ENCODE assay signal across 34 cellular contexts in genomic region chrX:136126371-136126770, GRCh38. TPM values are rescaled to one million over a fixed set of nuclear protein-coding genes. Genes with fewer than 3 reads are reported as not detected.
A peak's percentile ranks its signal among the peaks of the same experiment; 100 is the strongest.
DNase-seq lines count a peak whose midpoint lies in the region; ATAC-seq and TF ChIP-seq lines count a peak whose summit lies in the region.
"Had no signal": no experiment of that assay in that cellular context is flagged by ENCODE, and none has a peak within 500 bp of the region (broad histone marks: within the 10 kb centered on the region; RNA-seq: fewer than 3 reads in every experiment).

No MANE protein-coding gene starts in this region.

- no peak for ATAC-seq in HG03025 (IDR thresholded peaks at IDR 0.05; ENCODE audit: low FRiP score, unreplicated experiment)
- ATAC-seq: activated CD4-positive, CD25-positive, alpha-beta regulatory T cell treated with anti-CD3 and anti-CD28 coated beads, Interleukin-2, amount 50 U/mL, for 24 hours; activated CD8-positive, alpha-beta memory T cell treated with anti-CD3 and anti-CD28 coated beads, Interleukin-2, amount 10 ng/mL, durations not matched to agents 7 days and 5 days; activated naive CD8-positive, alpha-beta T cell treated with anti-CD3 and anti-CD28 coated beads, Interleukin-2, amount 50 U/mL, for 24 hours; esophagus mucosa; stimulated activated memory B cell treated with anti-CD40 and anti-IgM and Interleukin-4, amounts not matched to agents 10 μg/mL and 1 μg/mL and 100 μg/mL, for 72 hours; T-cell had no signal

- no peak for TF ChIP-seq EP300 in transverse colon (IDR thresholded peaks at IDR 0.05; ENCODE audit: low read depth)

- in situ Hi-C loops in transverse colon (cut with MboI; ENCODE audit: low pct_ligation_motif_present in 1 of 4, low pct_unique_long_range_greater_than_20kb in 1 of 4, low sequenced_read_pairs in 3 of 4): no loop called here

- H3K36me3 Mint-ChIP-seq in osteocyte (ENCODE audit: unreplicated experiment): no peaks in the 10 kb centered on the region
- H3K36me3 Mint-ChIP-seq: stimulated activated memory B cell treated with anti-CD40 and anti-IgM and Interleukin-4, amounts not matched to agents 10 μg/mL and 1 μg/mL and 100 μg/mL, for 72 hours; T-cell had no signal

- no peaks in the 10 kb centered on the region for H4K20me1 ChIP-seq in KMS-11 (ENCODE audit: insufficient read depth)
- H4K20me1 ChIP-seq: BLaER1 treated with 17β-estradiol and CSF1 and Interleukin-3, amounts not matched to agents 10 nM and 100 nM had no signal

- H3K4me1 ChIP-seq in KMS-11 (ENCODE audit: low read depth, poor library complexity, severe bottlenecking) (peaks cover 49% of the 10 kb centered on the region), transverse colon (no peaks in the 10 kb centered on the region)
- H3K4me1 ChIP-seq: Caco-2, suprapubic skin had no signal

- H2AFZ ChIP-seq in KMS-11 (ENCODE audit: low read depth): peak overlapping the region; percentile 22; the same call in 1 of the 2 replicates

- TF ChIP-seq POLR2A in transverse colon (IDR thresholded peaks at IDR 0.05): no peak

- no peaks in the 10 kb centered on the region for H3K79me2 ChIP-seq in KMS-11 (ENCODE audit: insufficient read depth, low read depth)

- DNase-seq in coronary artery (ENCODE audit: low spot score) (no peak), osteocyte (ENCODE audit: extremely low spot score, unreplicated experiment) (no peak), transverse colon (no peak), DMS79 (lab: John Stamatoyannopoulos, UW) (no peak), activated T-cell treated with anti-CD3 and anti-CD28 coated beads for 4 hours (no peak)
- DNase-seq: activated CD4-positive, alpha-beta T cell treated with anti-CD3 and anti-CD28 coated beads, Interleukin-2, amount 50 U/mL, for 4 hours; activated CD8-positive, alpha-beta memory T cell treated with anti-CD3 and anti-CD28 coated beads, Interleukin-2, amount 10 ng/mL, durations not matched to agents 7 days and 5 days; activated gamma-delta T cell treated with Interleukin-2 at 50 U/mL for 16 hours; activated naive CD8-positive, alpha-beta T cell treated with anti-CD3 and anti-CD28 coated beads, Interleukin-2, amount 50 U/mL, for 24 hours; activated T-cell treated with anti-CD3 and anti-CD28 coated beads, Interleukin-2, amount 50 U/mL, for 48 hours; Caco-2; DMS53; foreskin melanocyte; H9; KBM-7; mammary epithelial cell; MG63; NCI-H1105 treated with DMSO at 0.1 percent for 48 hours; NCI-H1930; NCI-H2171 treated with DMSO at 0.1 percent for 48 hours; NCI-H510A; posterior cingulate gyrus; RPMI8226; T-cell had no signal

- H3K4me1 Mint-ChIP-seq in osteocyte (ENCODE audit: unreplicated experiment): peaks cover 48% of the 10 kb centered on the region
- H3K4me1 Mint-ChIP-seq: central memory CD8-positive, alpha-beta T cell had no signal

- TF ChIP-seq CTCF in KMS-11 (conservative IDR thresholded peaks at IDR 0.05; ENCODE audit: low read depth, low read length) (no peak), coronary artery (IDR thresholded peaks at IDR 0.05) (no peak), osteocyte (IDR thresholded peaks at IDR 0.05) (no peak), transverse colon (IDR thresholded peaks at IDR 0.05) (no peak)

- intact Hi-C loops in transverse colon (cut with DNase I; ENCODE audit: low total_unique reads): loop anchor here (10.0 kb wide), 1 partner anchor 1482 kb away; no protein-coding TSS in a partner anchor

- WGBS in transverse colon (ENCODE audit: low coverage in 1 of 2), 2 donors: 66 to 71% methylated on average over 4 to 6 of the region's 6 CpGs

- H3K4me3 ChIP-seq in KMS-11 (IDR thresholded peaks at IDR 0.05; ENCODE audit: insufficient read depth, low read depth, low read length): no peak overlapping the region
- no peak overlapping the region for H3K4me3 ChIP-seq in coronary artery
- H3K4me3 ChIP-seq in transverse colon: no peak overlapping the region
- H3K4me3 ChIP-seq: BLaER1 treated with 17β-estradiol and CSF1 and Interleukin-3, amounts not matched to agents 10 nM and 100 nM; MG63; suprapubic skin had no signal

- no peaks in the 10 kb centered on the region for H3K27me3 Mint-ChIP-seq in osteocyte (ENCODE audit: unreplicated experiment)
- H3K27me3 Mint-ChIP-seq: activated CD8-positive, alpha-beta memory T cell treated with anti-CD3 and anti-CD28 coated beads, Interleukin-2, amount 10 ng/mL, durations not matched to agents 7 days and 5 days; activated naive CD8-positive, alpha-beta T cell treated with anti-CD3 and anti-CD28 coated beads, Interleukin-2, amount 50 U/mL, for 24 hours; central memory CD8-positive, alpha-beta T cell; stimulated activated memory B cell treated with anti-CD40 and anti-IgM and Interleukin-4, amounts not matched to agents 10 μg/mL and 1 μg/mL and 100 μg/mL, for 72 hours had no signal

- H3K9me3 Mint-ChIP-seq in osteocyte (ENCODE audit: unreplicated experiment): no peaks in the 10 kb centered on the region
- H3K9me3 Mint-ChIP-seq: activated naive CD8-positive, alpha-beta T cell treated with anti-CD3 and anti-CD28 coated beads, Interleukin-2, amount 50 U/mL, for 24 hours; central memory CD8-positive, alpha-beta T cell; neural crest cell; stimulated activated memory B cell treated with anti-CD40 and anti-IgM and Interleukin-4, amounts not matched to agents 10 μg/mL and 1 μg/mL and 100 μg/mL, for 72 hours; T-cell had no signal

- H3K36me3 ChIP-seq in KMS-11 (ENCODE audit: insufficient read depth): no peaks in the 10 kb centered on the region
- no peaks in the 10 kb centered on the region for H3K36me3 ChIP-seq in transverse colon
- H3K36me3 ChIP-seq: BLaER1 treated with 17β-estradiol and CSF1 and Interleukin-3, amounts not matched to agents 10 nM and 100 nM; MG63; suprapubic skin had no signal

- H3K4me3 Mint-ChIP-seq in osteocyte (ENCODE audit: unreplicated experiment): no peak overlapping the region
- H3K4me3 Mint-ChIP-seq: activated CD8-positive, alpha-beta memory T cell treated with anti-CD3 and anti-CD28 coated beads, Interleukin-2, amount 10 ng/mL, durations not matched to agents 7 days and 5 days; activated naive CD8-positive, alpha-beta T cell treated with anti-CD3 and anti-CD28 coated beads, Interleukin-2, amount 50 U/mL, for 24 hours; central memory CD8-positive, alpha-beta T cell; H9; neural crest cell; stimulated activated memory B cell treated with anti-CD40 and anti-IgM and Interleukin-4, amounts not matched to agents 10 μg/mL and 1 μg/mL and 100 μg/mL, for 72 hours; T-cell had no signal

- H3K9ac ChIP-seq in KMS-11: peak overlapping the region; percentile 58; the same call in 1 of the 2 replicates
- H3K9ac ChIP-seq: BLaER1 treated with 17β-estradiol and CSF1 and Interleukin-3, amounts not matched to agents 10 nM and 100 nM had no signal

- H3K27ac ChIP-seq in KMS-11 (peak overlapping the region; percentile 93), coronary artery (peak overlapping the region; percentile 11 to 56), transverse colon (peak overlapping the region; percentile 38 to 76 (median 66))
- H3K27ac ChIP-seq: HL-60, suprapubic skin had no signal

- no peaks in the 10 kb centered on the region for H3K9me3 ChIP-seq in transverse colon
- H3K9me3 ChIP-seq: Caco-2, MG63, suprapubic skin had no signal

- H3K27ac Mint-ChIP-seq in osteocyte (ENCODE audit: unreplicated experiment): peak overlapping the region; percentile 27
- H3K27ac Mint-ChIP-seq: activated CD8-positive, alpha-beta memory T cell treated with anti-CD3 and anti-CD28 coated beads, Interleukin-2, amount 10 ng/mL, durations not matched to agents 7 days and 5 days; activated naive CD8-positive, alpha-beta T cell treated with anti-CD3 and anti-CD28 coated beads, Interleukin-2, amount 50 U/mL, for 24 hours; H9; stimulated activated memory B cell treated with anti-CD40 and anti-IgM and Interleukin-4, amounts not matched to agents 10 μg/mL and 1 μg/mL and 100 μg/mL, for 72 hours; T-cell had no signal

- H3K27me3 ChIP-seq in KMS-11 (ENCODE audit: insufficient read depth, low read depth) (no peaks in the 10 kb centered on the region), transverse colon (no peaks in the 10 kb centered on the region)
- H3K27me3 ChIP-seq: MG63, suprapubic skin had no signal

- peak overlapping the region; percentile 86 for H3K4me2 ChIP-seq in KMS-11

RNA-seq across cellular contexts. Expression of gene FHL1, which starts 21.0 kb away (rescaled TPM):
- 1,613 and 1,725 TPM in 2 replicates for total RNA-seq in osteocyte
- 100 to 1,000 TPM; 139 to 617 (median 162) TPM for total RNA-seq in transverse colon

Comparison
In these comparisons a context has a peak if more than half of its experiments do, and no peak if none do; other contexts are left out.
1. H3K27ac ChIP-seq: peak in every context shown above with its lines; median percentile 93 in KMS-11; 66 in transverse colon; 34 in coronary artery.